In the genomic region with DNA sequence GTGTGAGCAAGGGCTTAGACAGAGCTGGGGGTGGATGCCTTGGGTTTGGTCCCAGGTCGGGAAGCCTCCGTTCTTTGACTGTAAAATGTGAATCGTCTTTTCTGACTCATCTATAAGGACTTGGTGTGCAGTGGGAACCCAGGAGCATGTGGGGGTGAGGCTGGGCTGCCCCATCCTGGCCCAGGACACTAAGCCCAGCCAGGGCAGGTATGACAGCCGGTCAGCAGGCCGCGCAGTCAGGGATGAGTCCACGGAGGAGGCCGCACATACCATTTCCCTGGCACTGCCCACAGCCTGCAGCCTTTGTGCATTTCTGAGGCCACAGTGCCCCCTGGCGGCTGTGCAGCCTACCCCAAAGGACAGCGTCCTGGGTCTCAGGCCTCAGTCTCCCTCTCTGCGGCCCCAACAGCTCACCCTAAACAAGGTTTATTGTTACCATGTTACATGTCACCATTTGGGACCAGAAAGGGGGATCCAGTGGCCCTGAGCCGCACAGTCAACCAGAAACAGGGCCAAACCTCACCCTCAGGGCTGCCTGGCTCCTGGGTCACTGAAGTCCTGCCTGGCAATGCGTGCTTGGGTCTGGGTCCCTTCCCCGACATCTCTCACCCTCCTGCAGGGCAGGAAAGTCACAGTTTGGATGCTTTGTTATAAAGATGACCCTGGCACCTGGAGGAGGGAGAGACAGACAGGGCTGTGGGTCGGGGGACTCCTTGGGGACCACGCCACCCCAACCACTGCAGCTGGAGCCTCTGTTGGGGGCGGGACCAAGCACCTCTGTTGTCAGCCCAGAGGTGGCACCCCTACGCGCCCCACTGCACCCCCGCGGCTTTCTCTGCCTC, we compare ENCODE assay signal across 1 cellular context.
A peak's percentile ranks its signal among the peaks of the same experiment; 100 is the strongest.
TF ChIP-seq lines count a peak whose summit lies in the region.

No MANE protein-coding gene starts in this region.

TF ChIP-seq in HepG2, 621 proteins besides CTCF, POLR2A, EP300 and RAD21 (continued from another document and continues in another):
- TF ChIP-seq HIC2 (CRISPR knock-in tag; IDR thresholded peaks at IDR 0.05; ENCODE audit: low read depth) (peak; percentile 98), ZNF501 (CRISPR knock-in tag; IDR thresholded peaks at IDR 0.05) (peak; percentile 67), RFX3 (CRISPR knock-in tag; IDR thresholded peaks at IDR 0.05) (no peak), NCOR1 (IDR thresholded peaks at IDR 0.05; ENCODE audit: borderline replicate concordance, low read length) (no peak), ZBTB33 (CRISPR knock-in tag; IDR thresholded peaks at IDR 0.05) (peak; percentile 74; the same call in 1 of the 2 replicates), ZNF883 (CRISPR knock-in tag; IDR thresholded peaks at IDR 0.05; ENCODE audit: not compliant biosample characterization) (no peak), ZMYM4 (CRISPR knock-in tag; IDR thresholded peaks at IDR 0.05) (peak; percentile 64; the same call in 1 of the 2 replicates), YEATS4 (CRISPR knock-in tag; IDR thresholded peaks at IDR 0.05; ENCODE audit: borderline replicate concordance) (no peak), CBX5 (CRISPR knock-in tag; IDR thresholded peaks at IDR 0.05; ENCODE audit: borderline replicate concordance) (peak; percentile 33; the same call in 1 of the 2 replicates), BORCS8-MEF2B (CRISPR knock-in tag; IDR thresholded peaks at IDR 0.05) (peak; percentile 37; the same call in 1 of the 2 replicates), STAG1 (CRISPR knock-in tag; IDR thresholded peaks at IDR 0.05) (peak; percentile 98), ZBTB42 (CRISPR knock-in tag; IDR thresholded peaks at IDR 0.05) (no peak), LRRFIP1 (CRISPR knock-in tag; conservative IDR thresholded peaks at IDR 0.05) (no peak), RXRB (CRISPR knock-in tag; IDR thresholded peaks at IDR 0.05; ENCODE audit: borderline replicate concordance) (0 out of 2 replicates have a peak, but pooled peaks have one; percentile 35), ZNF773 (CRISPR knock-in tag; IDR thresholded peaks at IDR 0.05; ENCODE audit: borderline replicate concordance) (no peak), ZBTB20 (CRISPR knock-in tag; IDR thresholded peaks at IDR 0.05; ENCODE audit: borderline replicate concordance, low read depth) (no peak)
- TF ChIP-seq, protein P1, sequence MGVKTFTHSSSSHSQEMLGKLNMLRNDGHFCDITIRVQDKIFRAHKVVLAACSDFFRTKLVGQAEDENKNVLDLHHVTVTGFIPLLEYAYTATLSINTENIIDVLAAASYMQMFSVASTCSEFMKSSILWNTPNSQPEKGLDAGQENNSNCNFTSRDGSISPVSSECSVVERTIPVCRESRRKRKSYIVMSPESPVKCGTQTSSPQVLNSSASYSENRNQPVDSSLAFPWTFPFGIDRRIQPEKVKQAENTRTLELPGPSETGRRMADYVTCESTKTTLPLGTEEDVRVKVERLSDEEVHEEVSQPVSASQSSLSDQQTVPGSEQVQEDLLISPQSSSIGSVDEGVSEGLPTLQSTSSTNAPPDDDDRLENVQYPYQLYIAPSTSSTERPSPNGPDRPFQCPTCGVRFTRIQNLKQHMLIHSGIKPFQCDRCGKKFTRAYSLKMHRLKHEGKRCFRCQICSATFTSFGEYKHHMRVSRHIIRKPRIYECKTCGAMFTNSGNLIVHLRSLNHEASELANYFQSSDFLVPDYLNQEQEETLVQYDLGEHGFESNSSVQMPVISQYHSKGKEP (CRISPR knock-in tag; IDR thresholded peaks at IDR 0.05) = no peak
- TF ChIP-seq, protein P2, sequence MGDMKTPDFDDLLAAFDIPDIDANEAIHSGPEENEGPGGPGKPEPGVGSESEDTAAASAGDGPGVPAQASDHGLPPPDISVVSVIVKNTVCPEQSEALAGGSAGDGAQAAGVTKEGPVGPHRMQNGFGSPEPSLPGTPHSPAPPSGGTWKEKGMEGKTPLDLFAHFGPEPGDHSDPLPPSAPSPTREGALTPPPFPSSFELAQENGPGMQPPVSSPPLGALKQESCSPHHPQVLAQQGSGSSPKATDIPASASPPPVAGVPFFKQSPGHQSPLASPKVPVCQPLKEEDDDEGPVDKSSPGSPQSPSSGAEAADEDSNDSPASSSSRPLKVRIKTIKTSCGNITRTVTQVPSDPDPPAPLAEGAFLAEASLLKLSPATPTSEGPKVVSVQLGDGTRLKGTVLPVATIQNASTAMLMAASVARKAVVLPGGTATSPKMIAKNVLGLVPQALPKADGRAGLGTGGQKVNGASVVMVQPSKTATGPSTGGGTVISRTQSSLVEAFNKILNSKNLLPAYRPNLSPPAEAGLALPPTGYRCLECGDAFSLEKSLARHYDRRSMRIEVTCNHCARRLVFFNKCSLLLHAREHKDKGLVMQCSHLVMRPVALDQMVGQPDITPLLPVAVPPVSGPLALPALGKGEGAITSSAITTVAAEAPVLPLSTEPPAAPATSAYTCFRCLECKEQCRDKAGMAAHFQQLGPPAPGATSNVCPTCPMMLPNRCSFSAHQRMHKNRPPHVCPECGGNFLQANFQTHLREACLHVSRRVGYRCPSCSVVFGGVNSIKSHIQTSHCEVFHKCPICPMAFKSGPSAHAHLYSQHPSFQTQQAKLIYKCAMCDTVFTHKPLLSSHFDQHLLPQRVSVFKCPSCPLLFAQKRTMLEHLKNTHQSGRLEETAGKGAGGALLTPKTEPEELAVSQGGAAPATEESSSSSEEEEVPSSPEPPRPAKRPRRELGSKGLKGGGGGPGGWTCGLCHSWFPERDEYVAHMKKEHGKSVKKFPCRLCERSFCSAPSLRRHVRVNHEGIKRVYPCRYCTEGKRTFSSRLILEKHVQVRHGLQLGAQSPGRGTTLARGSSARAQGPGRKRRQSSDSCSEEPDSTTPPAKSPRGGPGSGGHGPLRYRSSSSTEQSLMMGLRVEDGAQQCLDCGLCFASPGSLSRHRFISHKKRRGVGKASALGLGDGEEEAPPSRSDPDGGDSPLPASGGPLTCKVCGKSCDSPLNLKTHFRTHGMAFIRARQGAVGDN (CRISPR knock-in tag; IDR thresholded peaks at IDR 0.05) = peak; percentile 85
- TF ChIP-seq, protein P3, sequence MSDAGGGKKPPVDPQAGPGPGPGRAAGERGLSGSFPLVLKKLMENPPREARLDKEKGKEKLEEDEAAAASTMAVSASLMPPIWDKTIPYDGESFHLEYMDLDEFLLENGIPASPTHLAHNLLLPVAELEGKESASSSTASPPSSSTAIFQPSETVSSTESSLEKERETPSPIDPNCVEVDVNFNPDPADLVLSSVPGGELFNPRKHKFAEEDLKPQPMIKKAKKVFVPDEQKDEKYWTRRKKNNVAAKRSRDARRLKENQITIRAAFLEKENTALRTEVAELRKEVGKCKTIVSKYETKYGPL (CRISPR knock-in tag; IDR thresholded peaks at IDR 0.05) = no peak
- TF ChIP-seq, protein P4, sequence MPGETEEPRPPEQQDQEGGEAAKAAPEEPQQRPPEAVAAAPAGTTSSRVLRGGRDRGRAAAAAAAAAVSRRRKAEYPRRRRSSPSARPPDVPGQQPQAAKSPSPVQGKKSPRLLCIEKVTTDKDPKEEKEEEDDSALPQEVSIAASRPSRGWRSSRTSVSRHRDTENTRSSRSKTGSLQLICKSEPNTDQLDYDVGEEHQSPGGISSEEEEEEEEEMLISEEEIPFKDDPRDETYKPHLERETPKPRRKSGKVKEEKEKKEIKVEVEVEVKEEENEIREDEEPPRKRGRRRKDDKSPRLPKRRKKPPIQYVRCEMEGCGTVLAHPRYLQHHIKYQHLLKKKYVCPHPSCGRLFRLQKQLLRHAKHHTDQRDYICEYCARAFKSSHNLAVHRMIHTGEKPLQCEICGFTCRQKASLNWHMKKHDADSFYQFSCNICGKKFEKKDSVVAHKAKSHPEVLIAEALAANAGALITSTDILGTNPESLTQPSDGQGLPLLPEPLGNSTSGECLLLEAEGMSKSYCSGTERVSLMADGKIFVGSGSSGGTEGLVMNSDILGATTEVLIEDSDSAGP (CRISPR knock-in tag; IDR thresholded peaks at IDR 0.05; ENCODE audit: borderline replicate concordance) = peak; percentile 45; the same call in 1 of the 2 replicates
- TF ChIP-seq, protein P5, sequence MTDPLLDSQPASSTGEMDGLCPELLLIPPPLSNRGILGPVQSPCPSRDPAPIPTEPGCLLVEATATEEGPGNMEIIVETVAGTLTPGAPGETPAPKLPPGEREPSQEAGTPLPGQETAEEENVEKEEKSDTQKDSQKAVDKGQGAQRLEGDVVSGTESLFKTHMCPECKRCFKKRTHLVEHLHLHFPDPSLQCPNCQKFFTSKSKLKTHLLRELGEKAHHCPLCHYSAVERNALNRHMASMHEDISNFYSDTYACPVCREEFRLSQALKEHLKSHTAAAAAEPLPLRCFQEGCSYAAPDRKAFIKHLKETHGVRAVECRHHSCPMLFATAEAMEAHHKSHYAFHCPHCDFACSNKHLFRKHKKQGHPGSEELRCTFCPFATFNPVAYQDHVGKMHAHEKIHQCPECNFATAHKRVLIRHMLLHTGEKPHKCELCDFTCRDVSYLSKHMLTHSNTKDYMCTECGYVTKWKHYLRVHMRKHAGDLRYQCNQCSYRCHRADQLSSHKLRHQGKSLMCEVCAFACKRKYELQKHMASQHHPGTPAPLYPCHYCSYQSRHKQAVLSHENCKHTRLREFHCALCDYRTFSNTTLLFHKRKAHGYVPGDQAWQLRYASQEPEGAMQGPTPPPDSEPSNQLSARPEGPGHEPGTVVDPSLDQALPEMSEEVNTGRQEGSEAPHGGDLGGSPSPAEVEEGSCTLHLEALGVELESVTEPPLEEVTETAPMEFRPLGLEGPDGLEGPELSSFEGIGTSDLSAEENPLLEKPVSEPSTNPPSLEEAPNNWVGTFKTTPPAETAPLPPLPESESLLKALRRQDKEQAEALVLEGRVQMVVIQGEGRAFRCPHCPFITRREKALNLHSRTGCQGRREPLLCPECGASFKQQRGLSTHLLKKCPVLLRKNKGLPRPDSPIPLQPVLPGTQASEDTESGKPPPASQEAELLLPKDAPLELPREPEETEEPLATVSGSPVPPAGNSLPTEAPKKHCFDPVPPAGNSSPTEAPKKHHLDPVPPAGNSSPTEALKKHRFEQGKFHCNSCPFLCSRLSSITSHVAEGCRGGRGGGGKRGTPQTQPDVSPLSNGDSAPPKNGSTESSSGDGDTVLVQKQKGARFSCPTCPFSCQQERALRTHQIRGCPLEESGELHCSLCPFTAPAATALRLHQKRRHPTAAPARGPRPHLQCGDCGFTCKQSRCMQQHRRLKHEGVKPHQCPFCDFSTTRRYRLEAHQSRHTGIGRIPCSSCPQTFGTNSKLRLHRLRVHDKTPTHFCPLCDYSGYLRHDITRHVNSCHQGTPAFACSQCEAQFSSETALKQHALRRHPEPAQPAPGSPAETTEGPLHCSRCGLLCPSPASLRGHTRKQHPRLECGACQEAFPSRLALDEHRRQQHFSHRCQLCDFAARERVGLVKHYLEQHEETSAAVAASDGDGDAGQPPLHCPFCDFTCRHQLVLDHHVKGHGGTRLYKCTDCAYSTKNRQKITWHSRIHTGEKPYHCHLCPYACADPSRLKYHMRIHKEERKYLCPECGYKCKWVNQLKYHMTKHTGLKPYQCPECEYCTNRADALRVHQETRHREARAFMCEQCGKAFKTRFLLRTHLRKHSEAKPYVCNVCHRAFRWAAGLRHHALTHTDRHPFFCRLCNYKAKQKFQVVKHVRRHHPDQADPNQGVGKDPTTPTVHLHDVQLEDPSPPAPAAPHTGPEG (CRISPR knock-in tag; IDR thresholded peaks at IDR 0.05) = no peak
